ENCODE assay signal across 10 cellular contexts in the genomic region with DNA sequence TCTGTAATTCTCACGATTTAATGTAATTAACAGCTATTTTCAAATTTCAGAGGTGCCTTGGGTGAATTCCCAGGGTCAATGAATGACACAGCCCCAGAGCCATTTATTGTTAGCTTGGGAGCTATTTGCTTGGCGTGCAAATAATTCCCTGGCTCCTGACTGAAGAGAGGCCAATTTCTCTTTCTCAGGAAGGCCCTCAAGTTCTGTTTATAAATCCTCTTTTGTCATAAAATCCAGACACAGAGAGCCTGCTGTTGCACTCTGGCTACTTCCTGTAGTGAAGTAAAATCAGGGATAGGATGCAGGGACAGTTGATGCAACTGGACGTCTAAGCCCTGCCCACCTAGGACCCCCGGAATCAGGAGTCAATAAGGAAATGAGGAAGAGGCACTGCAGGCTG.
DNase-seq lines count a peak whose midpoint lies in the region; ATAC-seq, FAIRE-seq and TF ChIP-seq lines count a peak whose summit lies in the region.
"Had no signal": no experiment of that assay in that cellular context is flagged by ENCODE, and none has a peak within 500 bp of the region (broad histone marks: within the 10 kb centered on the region; RNA-seq: fewer than 3 reads in every experiment).

No MANE protein-coding gene starts in this region.

- CTCF ChIA-PET in activated CD8-positive, alpha-beta T cell treated with anti-CD3 and anti-CD28 coated beads, Interleukin-2, amount 10 ng/mL, durations not matched to agents 7 days and 5 days (lab: Charles Lee), result no interaction called here

- no peaks in the 10 kb centered on the region for H3K9me3 Mint-ChIP-seq in HFFc6
- no peaks in the 10 kb centered on the region for H3K9me3 Mint-ChIP-seq in activated CD8-positive, alpha-beta T cell treated with anti-CD3 and anti-CD28 coated beads, Interleukin-2, amount 10 ng/mL, durations not matched to agents 7 days and 5 days (ENCODE audit: insufficient read depth)

- POLR2A ChIA-PET in activated CD8-positive, alpha-beta T cell treated with anti-CD3 and anti-CD28 coated beads, Interleukin-2, amount 10 ng/mL, durations not matched to agents 7 days and 5 days (lab: Charles Lee), result interaction anchor here (0.6 kb wide), 1 partner anchor 226 kb away, joined by 6 read pairs; no protein-coding TSS in a partner anchor

- FAIRE-seq in frontal cortex (lab: Jason Lieb, UNC), result no peak

- H3K36me3 ChIP-seq in brain microvascular endothelial cell (replicated peaks) (no peaks in the 10 kb centered on the region), left lung (no peaks in the 10 kb centered on the region), thymus (ENCODE audit: control insufficient read depth, insufficient read depth) (no peaks in the 10 kb centered on the region)

- H3K4me1 ChIP-seq in left lung (peaks cover 0 to 4% of the 10 kb centered on the region in 2 donors), thymus (ENCODE audit: control insufficient read depth, insufficient read depth, low read length) (no peaks in the 10 kb centered on the region)

- H3K27me3 ChIP-seq in brain microvascular endothelial cell (replicated peaks) (no peaks in the 10 kb centered on the region), left lung (no peaks in the 10 kb centered on the region), thymus (ENCODE audit: control insufficient read depth, insufficient read depth) (no peaks in the 10 kb centered on the region)

- in situ Hi-C loops in brain microvascular endothelial cell (cut with HindIII; ENCODE audit: low pct_ligation_motif_present, low sequenced_read_pairs), result no loop called here

- 57% methylated on average over 4 of the region's 4 CpGs for WGBS in thymus

- ATAC-seq in left lung (no peak), GM21576 (IDR thresholded peaks at IDR 0.05; ENCODE audit: unreplicated experiment) (no peak), GM18858 (IDR thresholded peaks at IDR 0.05; ENCODE audit: unreplicated experiment) (no peak)
- ATAC-seq in activated CD8-positive, alpha-beta T cell treated with anti-CD3 and anti-CD28 coated beads, Interleukin-2, amount 10 ng/mL, durations not matched to agents 7 days and 5 days, result no peak

- DNase-seq in HFFc6 (no peak), brain microvascular endothelial cell (no peak), left lung (no peak), frontal cortex (ENCODE audit: low spot score in 2 of 2) (no peak)
- no peak for DNase-seq in activated CD8-positive, alpha-beta T cell treated with anti-CD3 and anti-CD28 coated beads, Interleukin-2, amount 10 ng/mL, durations not matched to agents 7 days and 5 days
- DNase-seq: activated effector memory CD4-positive, alpha-beta T cell treated with anti-CD3 and anti-CD28 coated beads, Interleukin-2, amount 50 U/mL, for 16 hours had no signal

- H3K27ac ChIP-seq in brain microvascular endothelial cell (peak overlapping the region; percentile 98), left lung (peak overlapping the region; percentile 55 to 75), thymus (ENCODE audit: low read depth) (peak overlapping the region; percentile 27)

- H3K27me3 Mint-ChIP-seq in HFFc6 (ENCODE audit: insufficient read depth), result no peaks in the 10 kb centered on the region
- H3K27me3 Mint-ChIP-seq in activated CD8-positive, alpha-beta T cell treated with anti-CD3 and anti-CD28 coated beads, Interleukin-2, amount 10 ng/mL, durations not matched to agents 7 days and 5 days (ENCODE audit: low read depth), result peaks cover 10% of the 10 kb centered on the region

- H3K36me3 Mint-ChIP-seq in HFFc6 (ENCODE audit: low read depth), result peaks cover 5% of the 10 kb centered on the region; the same call in 1 of the 2 replicates
- H3K36me3 Mint-ChIP-seq in activated CD8-positive, alpha-beta T cell treated with anti-CD3 and anti-CD28 coated beads, Interleukin-2, amount 10 ng/mL, durations not matched to agents 7 days and 5 days (ENCODE audit: low read depth), result no peaks in the 10 kb centered on the region

- no peaks in the 10 kb centered on the region for H3K9me3 ChIP-seq in left lung
- H3K9me3 ChIP-seq in thymus (ENCODE audit: control insufficient read depth), result no peaks in the 10 kb centered on the region

- peaks cover 70% of the 10 kb centered on the region for H3K4me1 Mint-ChIP-seq in HFFc6 (ENCODE audit: low read depth)
- no peaks in the 10 kb centered on the region for H3K4me1 Mint-ChIP-seq in activated CD8-positive, alpha-beta T cell treated with anti-CD3 and anti-CD28 coated beads, Interleukin-2, amount 10 ng/mL, durations not matched to agents 7 days and 5 days (ENCODE audit: low read depth)
- H3K4me1 Mint-ChIP-seq: memory B cell had no signal

- peak overlapping the region; percentile 94 for H3K27ac Mint-ChIP-seq in HFFc6
- no peak overlapping the region for H3K27ac Mint-ChIP-seq in activated CD8-positive, alpha-beta T cell treated with anti-CD3 and anti-CD28 coated beads, Interleukin-2, amount 10 ng/mL, durations not matched to agents 7 days and 5 days
- H3K27ac Mint-ChIP-seq: memory B cell had no signal

- H3K4me3 ChIP-seq in brain microvascular endothelial cell (ENCODE audit: low read depth, low read length), result no peak overlapping the region
- H3K4me3 ChIP-seq in left lung, result no peak overlapping the region
- no peak overlapping the region for H3K4me3 ChIP-seq in thymus (ENCODE audit: low read length)

- TF ChIP-seq CTCF in HFFc6 (IDR thresholded peaks at IDR 0.05) (no peak), brain microvascular endothelial cell (IDR thresholded peaks at IDR 0.05; ENCODE audit: low read depth, low read length, missing control alignments) (no peak), left lung (IDR thresholded peaks at IDR 0.05) (no peak)

- H3K4me3 Mint-ChIP-seq in HFFc6, result no peak overlapping the region; the same call in 1 of the 2 replicates
- no peak overlapping the region for H3K4me3 Mint-ChIP-seq in activated CD8-positive, alpha-beta T cell treated with anti-CD3 and anti-CD28 coated beads, Interleukin-2, amount 10 ng/mL, durations not matched to agents 7 days and 5 days
- H3K4me3 Mint-ChIP-seq: memory B cell had no signal

- intact Hi-C loops in left lung (cut with DNase I), result no loop called here

Comparison
In these comparisons a context has a peak if more than half of its experiments do, and no peak if none do; other contexts are left out.
1. H3K27ac ChIP-seq: peak in every context shown above with its lines; median percentile 98 in brain microvascular endothelial cell; 65 in left lung; 27 in thymus.